18 cellular contexts compared by ENCODE assay signal in genomic region chr6:167552961-167553360, GRCh38.
"Had no signal": no experiment of that assay in that cellular context is flagged by ENCODE, and none has a peak within 500 bp of the region (broad histone marks: within the 10 kb centered on the region; RNA-seq: fewer than 3 reads in every experiment).

No MANE protein-coding gene starts in this region.

- H3K27ac ChIP-seq: epithelial cell of prostate, esophagus muscularis mucosa, gastrocnemius medialis, right atrium auricular region, tibial artery, upper lobe of left lung had no signal

- H3K4me3 Mint-ChIP-seq: naive thymus-derived CD8-positive, alpha-beta T cell; stimulated activated effector memory CD8-positive, alpha-beta T cell treated with anti-CD3 and anti-CD28 coated beads, Interleukin-12 subunit alpha, Interleukin-12 subunit beta, amount 100 ng/mL, for 72 hours had no signal

- H3K4me1 Mint-ChIP-seq: stimulated activated effector memory CD8-positive, alpha-beta T cell treated with anti-CD3 and anti-CD28 coated beads, Interleukin-12 subunit alpha, Interleukin-12 subunit beta, amount 100 ng/mL, for 72 hours had no signal

- H3K9me3 ChIP-seq: tibial artery, uterus had no signal

- H3K27me3 ChIP-seq: esophagus muscularis mucosa, gastrocnemius medialis, right atrium auricular region, tibial artery, upper lobe of left lung, uterus had no signal

- DNase-seq: effector memory CD4-positive, alpha-beta T cell; gastrocnemius medialis; islet precursor cell; mammary epithelial cell; mucosa of descending colon; naive thymus-derived CD8-positive, alpha-beta T cell; stimulated activated CD4-positive, alpha-beta T cell treated with anti-CD3 and anti-CD28 coated beads, Interleukin-2, amount 100 ng/mL, for 48 hours; stimulated activated CD8-positive, alpha-beta memory T cell treated with anti-CD3 and anti-CD28 coated beads, Interleukin-4, amount 100 ng/mL, for 48 hours; stimulated activated naive CD8-positive, alpha-beta T cell treated with anti-CD3 and anti-CD28 coated beads, Interleukin-15, Interleukin-2, amounts not matched to agents 100 U/mL and 50 U/mL, for 24 hours; tibial artery; uterus had no signal

- H3K36me3 ChIP-seq: esophagus muscularis mucosa, gastrocnemius medialis, right atrium auricular region, tibial artery, upper lobe of left lung, uterus had no signal

- H3K36me3 Mint-ChIP-seq: stimulated activated effector memory CD8-positive, alpha-beta T cell treated with anti-CD3 and anti-CD28 coated beads, Interleukin-12 subunit alpha, Interleukin-12 subunit beta, amount 100 ng/mL, for 72 hours had no signal

- H3K27ac Mint-ChIP-seq: naive thymus-derived CD8-positive, alpha-beta T cell; stimulated activated effector memory CD8-positive, alpha-beta T cell treated with anti-CD3 and anti-CD28 coated beads, Interleukin-12 subunit alpha, Interleukin-12 subunit beta, amount 100 ng/mL, for 72 hours had no signal

- H3K4me3 ChIP-seq: esophagus muscularis mucosa, gastrocnemius medialis, mucosa of descending colon, right atrium auricular region, smooth muscle cell, tibial artery, upper lobe of left lung, uterus had no signal

- ATAC-seq: gastrocnemius medialis; left lobe of liver; mucosa of descending colon; naive thymus-derived CD8-positive, alpha-beta T cell; stimulated activated naive CD8-positive, alpha-beta T cell treated with anti-CD3 and anti-CD28 coated beads, Interleukin-15, Interleukin-2, amounts not matched to agents 100 U/mL and 50 U/mL, for 24 hours had no signal

- H3K4me2 ChIP-seq: smooth muscle cell had no signal
